In genomic region chrY:14798010-14798409, GRCh38 we compare ENCODE assay signal across 18 cellular contexts.
DNase-seq lines count a peak whose midpoint lies in the region; ATAC-seq, FAIRE-seq and TF ChIP-seq lines count a peak whose summit lies in the region.
"Had no signal": no experiment of that assay in that cellular context is flagged by ENCODE, and none has a peak within 500 bp of the region (broad histone marks: within the 10 kb centered on the region; RNA-seq: fewer than 3 reads in every experiment).

No MANE protein-coding gene starts in this region.

- TF ChIP-seq POLR2A in A549 (IDR thresholded peaks at IDR 0.05; ENCODE audit: low read length): no peak

- TF ChIP-seq EP300 in A549 (IDR thresholded peaks at IDR 0.05): no peak

- POLR2A ChIA-PET in A549 (lab: Yijun Ruan, JAX): no interaction called here

- H3K4me3 ChIP-seq in A549: no peak overlapping the region
- H3K4me3 ChIP-seq: PC-9 had no signal

- TF ChIP-seq CTCF in A549 (IDR thresholded peaks at IDR 0.05): no peak

- 0% methylated on average over 2 of the region's 2 CpGs for WGBS in A549 (ENCODE audit: missing lambda C conversion rate)

- ATAC-seq in A549 (no peak), GM18520 (IDR thresholded peaks at IDR 0.05; ENCODE audit: unreplicated experiment) (no peak), HG03342 (IDR thresholded peaks at IDR 0.05; ENCODE audit: unreplicated experiment) (no peak)

- CTCF ChIA-PET in A549 (lab: Yijun Ruan, JAX): no interaction called here

- H3K4me2 ChIP-seq in A549: peak overlapping the region; percentile 36; the same call in 2 of the 3 replicates
- H3K4me2 ChIP-seq: PC-9 had no signal

- TF ChIP-seq RAD21 in A549 (conservative IDR thresholded peaks at IDR 0.05 in 1 of 2, IDR thresholded peaks at IDR 0.05 in 1 of 2): no peak

- FAIRE-seq in A549 (lab: Jason Lieb, UNC): no peak
- FAIRE-seq in RCC 7860 (lab: Jason Lieb, UNC): peak; percentile 88
- FAIRE-seq: A204.1, H1 had no signal

- peak in 1 of 2 experiments; percentile 9 for DNase-seq in A549 (ENCODE audit: low read depth in 1 of 2, low spot score in 1 of 2)
- DNase-seq in GM03348 (ENCODE audit: low spot score): peak; percentile 3
- peak; percentile 10 for DNase-seq in RCC 7860 (ENCODE audit: low spot score)
- DNase-seq in fibroblast of gingiva (ENCODE audit: low read depth): peak; percentile 1
- no peak for DNase-seq in OCI-M1 (lab: John Stamatoyannopoulos, UW)
- DNase-seq in central memory CD4-positive, alpha-beta T cell: no peak
- DNase-seq: C1 segment of cervical spinal cord, DMS79, GDM1, NCI-H187, NCI-H2227 treated with DMSO at 0.1 percent for 48 hours, NCI-H524, PC-9, T-helper 1 cell had no signal

- H3K27ac ChIP-seq in A549: peak overlapping the region in 1 of 2 experiments; percentile 60; a peak in 2 of 6 replicates
- H3K27ac ChIP-seq: PC-9 had no signal

- H3K4me1 ChIP-seq in A549: peaks cover 8% of the 10 kb centered on the region; the same call in 2 of the 3 replicates

- no peaks in the 10 kb centered on the region for H3K9me3 ChIP-seq in A549

TF ChIP-seq in A549, 52 proteins besides CTCF, POLR2A, EP300 and RAD21:
- TF ChIP-seq SMC3 (IDR thresholded peaks at IDR 0.05) (no peak), MAFK (IDR thresholded peaks at IDR 0.05; ENCODE audit: partially characterized antibody) (peak; percentile 92), NPAS2 (CRISPR knock-in tag; IDR thresholded peaks at IDR 0.05; ENCODE audit: borderline replicate concordance) (no peak), NFE2L2 (conservative IDR thresholded peaks at IDR 0.05; ENCODE audit: low read length) (peak; percentile 74; the same call in 1 of the 2 replicates)

Comparison
In these comparisons a context has a peak if more than half of its experiments do, and no peak if none do; other contexts are left out.
1. DNase-seq: peak in GM03348 (single experiment), RCC 7860 (single experiment) and fibroblast of gingiva (single experiment); none in OCI-M1 (single experiment) and central memory CD4-positive, alpha-beta T cell (single experiment).